23 cellular contexts compared by ENCODE assay signal in the genomic region with DNA sequence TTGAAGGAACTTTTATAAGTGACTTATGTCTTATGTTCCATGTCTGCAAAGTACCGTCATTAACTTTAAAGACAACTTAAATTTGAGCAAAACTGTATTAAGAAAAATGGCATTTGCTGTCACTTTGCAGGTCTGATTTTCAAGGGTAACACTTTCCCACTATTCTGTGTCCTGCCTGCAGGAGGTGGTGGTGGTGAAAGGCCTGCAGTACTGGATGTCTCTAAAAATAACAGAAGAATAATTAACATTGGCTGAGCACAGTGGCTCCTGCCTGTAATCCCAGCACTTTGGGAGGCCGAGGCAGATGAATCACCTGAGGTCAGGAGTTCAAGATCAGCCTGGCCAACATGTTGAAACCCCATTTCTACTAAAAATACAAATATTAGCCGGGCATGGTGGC. TPM values are rescaled to one million over a fixed set of nuclear protein-coding genes. Genes with fewer than 3 reads are reported as not detected.
"Had no signal": no experiment of that assay in that cellular context is flagged by ENCODE, and none has a peak within 500 bp of the region (broad histone marks: within the 10 kb centered on the region; RNA-seq: fewer than 3 reads in every experiment).

No MANE protein-coding gene starts in this region.

- ATAC-seq: left lobe of liver; natural killer cell; psoas muscle; right lobe of liver; stimulated activated naive B cell treated with anti-CD40 and anti-IgM and Interleukin-4, amounts not matched to agents 10 μg/mL and 1 μg/mL and 100 μg/mL, for 72 hours had no signal

- H3K4me3 ChIP-seq: colonic mucosa, lung, ovary, psoas muscle, right lobe of liver, thoracic aorta had no signal

- H3K4me1 ChIP-seq: colonic mucosa, psoas muscle, right lobe of liver had no signal

- H3K36me3 ChIP-seq: colonic mucosa, ovary, right lobe of liver, thoracic aorta had no signal

- FAIRE-seq: endometrium, frontal cortex, small intestine had no signal

- H3K9me3 ChIP-seq: colonic mucosa, ovary, psoas muscle, right lobe of liver, thoracic aorta had no signal

- H3K27me3 ChIP-seq: colonic mucosa, ovary, right lobe of liver had no signal

- DNase-seq: colonic mucosa; dermis blood vessel endothelial cell; effector memory CD4-positive, alpha-beta T cell; immature natural killer cell; islet precursor cell; natural killer cell; occipital lobe; ovary; posterior cingulate gyrus; psoas muscle; retina; right lobe of liver; small intestine; stimulated activated CD4-positive, alpha-beta T cell treated with anti-CD3 and anti-CD28 coated beads, Interleukin-15, amount 100 ng/mL, for 24 hours; stimulated activated CD4-positive, alpha-beta T cell treated with anti-CD3 and anti-CD28 coated beads, Interleukin-2, amount 100 ng/mL, for 48 hours; stimulated activated naive B cell treated with anti-CD40 and anti-IgM and Interleukin-4, amounts not matched to agents 10 μg/mL and 1 μg/mL and 100 μg/mL, for 72 hours; trophoblast cell had no signal

- H3K27ac ChIP-seq: colonic mucosa, ovary, psoas muscle, right lobe of liver, thoracic aorta had no signal

RNA-seq across cellular contexts. Expression of a gene that starts 13.2 kb away (rescaled TPM):
- polyA plus RNA-seq: neural cell had no signal
